ENCODE assay signal across 15 cellular contexts in the genomic region with DNA sequence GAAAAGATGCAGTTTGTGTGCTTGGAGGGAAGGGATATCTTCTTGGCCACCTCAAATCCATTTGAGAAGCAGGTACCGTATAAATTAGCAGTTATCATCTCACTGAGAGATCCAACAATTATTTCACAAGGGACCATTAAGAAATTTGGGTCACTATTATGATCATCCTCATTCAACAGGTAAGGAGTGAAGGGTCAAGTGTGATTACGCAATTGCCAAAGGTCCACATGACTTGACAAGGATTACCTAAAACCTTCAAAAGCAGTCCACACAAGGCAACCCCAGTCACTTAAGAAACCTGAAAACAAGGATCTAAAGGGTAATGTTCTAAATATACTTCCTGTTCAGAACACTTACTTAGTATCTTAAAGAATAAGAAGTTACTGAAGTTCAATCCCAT. TPM values are rescaled to one million over a fixed set of nuclear protein-coding genes. Genes with fewer than 3 reads are reported as not detected.
DNase-seq lines count a peak whose midpoint lies in the region; ATAC-seq, FAIRE-seq and TF ChIP-seq lines count a peak whose summit lies in the region.
"Had no signal": no experiment of that assay in that cellular context is flagged by ENCODE, and none has a peak within 500 bp of the region (broad histone marks: within the 10 kb centered on the region; RNA-seq: fewer than 3 reads in every experiment).

No MANE protein-coding gene starts in this region.

- no peak overlapping the region for H3K27ac ChIP-seq in esophagus muscularis mucosa (replicated peaks in 1 of 4)
- H3K27ac ChIP-seq in small intestine (ENCODE audit: low read depth in 1 of 2, low read length in 1 of 2), result no peak overlapping the region
- H3K27ac ChIP-seq: lower lobe of right lung, testis had no signal

- intact Hi-C loops in esophagus muscularis mucosa (cut with DNase I), result no loop called here

- peak overlapping the region; percentile 11 for H3K4me3 Mint-ChIP-seq in stimulated activated naive CD8-positive, alpha-beta T cell treated with anti-CD3 and anti-CD28 coated beads, Interleukin-15, Interleukin-2, amounts not matched to agents 100 ng/mL and 50 ng/mL, for 24 hours

- no peak for FAIRE-seq in small intestine (lab: Jason Lieb, UNC)
- FAIRE-seq: bronchial epithelial cell had no signal

- no peak for TF ChIP-seq CTCF in esophagus muscularis mucosa (IDR thresholded peaks at IDR 0.05)

- TF ChIP-seq EP300 in esophagus muscularis mucosa (IDR thresholded peaks at IDR 0.05), result no peak

- H3K27me3 ChIP-seq in esophagus muscularis mucosa (no peaks in the 10 kb centered on the region), small intestine (ENCODE audit: control insufficient read depth in 2 of 2, insufficient read depth in 2 of 2, low read length in 2 of 2) (no peaks in the 10 kb centered on the region)
- H3K27me3 ChIP-seq: testis had no signal

- H3K4me1 ChIP-seq in esophagus muscularis mucosa (peaks cover 0 to 69% (median 51%) of the 10 kb centered on the region in 4 donors), small intestine (ENCODE audit: control insufficient read depth in 2 of 2, insufficient read depth in 1 of 2, low read depth in 1 of 2, low read length in 1 of 2) (peaks cover 0 to 12% of the 10 kb centered on the region in 2 donors)
- H3K4me1 ChIP-seq: testis had no signal

- H3K4me1 Mint-ChIP-seq in stimulated activated naive CD8-positive, alpha-beta T cell treated with anti-CD3 and anti-CD28 coated beads, Interleukin-15, Interleukin-2, amounts not matched to agents 100 ng/mL and 50 ng/mL, for 24 hours (ENCODE audit: low read depth), result peaks cover 89% of the 10 kb centered on the region

- no peaks in the 10 kb centered on the region for H3K27me3 Mint-ChIP-seq in stimulated activated naive CD8-positive, alpha-beta T cell treated with anti-CD3 and anti-CD28 coated beads, Interleukin-15, Interleukin-2, amounts not matched to agents 100 ng/mL and 50 ng/mL, for 24 hours

- H3K36me3 ChIP-seq in esophagus muscularis mucosa (no peaks in the 10 kb centered on the region), small intestine (ENCODE audit: control insufficient read depth in 2 of 2, insufficient read depth in 2 of 2, low read length in 2 of 2) (no peaks in the 10 kb centered on the region)
- H3K36me3 ChIP-seq: lower lobe of right lung had no signal

- no peak for ATAC-seq in stimulated activated naive CD8-positive, alpha-beta T cell treated with anti-CD3 and anti-CD28 coated beads, Interleukin-15, Interleukin-2, amounts not matched to agents 100 U/mL and 50 U/mL, for 24 hours
- no peak for ATAC-seq in GM21526 (IDR thresholded peaks at IDR 0.05; ENCODE audit: low FRiP score, unreplicated experiment)
- ATAC-seq: PC-3 had no signal

- WGBS in esophagus muscularis mucosa, result 98% methylated on average over 2 of the region's 2 CpGs
- 88 to 98% (median 95%) methylated on average over 2 of the region's 2 CpGs for WGBS in small intestine, 3 donors

- no peak for TF ChIP-seq POLR2A in esophagus muscularis mucosa (IDR thresholded peaks at IDR 0.05; ENCODE audit: low read depth)

- H3K9me3 ChIP-seq in esophagus muscularis mucosa, result no peaks in the 10 kb centered on the region
- H3K9me3 ChIP-seq in small intestine (ENCODE audit: control insufficient read depth, low read depth), result no peaks in the 10 kb centered on the region
- H3K9me3 ChIP-seq: lower lobe of right lung, testis had no signal

- peaks cover 50% of the 10 kb centered on the region for H3K36me3 Mint-ChIP-seq in stimulated activated naive CD8-positive, alpha-beta T cell treated with anti-CD3 and anti-CD28 coated beads, Interleukin-15, Interleukin-2, amounts not matched to agents 100 ng/mL and 50 ng/mL, for 24 hours (ENCODE audit: low read depth)

- H3K4me3 ChIP-seq in esophagus muscularis mucosa, result no peak overlapping the region
- H3K4me3 ChIP-seq in small intestine (ENCODE audit: low read depth in 1 of 2, low read length in 2 of 2), result no peak overlapping the region
- H3K4me3 ChIP-seq: lower lobe of right lung, testis had no signal

- peak overlapping the region; percentile 93 for H3K27ac Mint-ChIP-seq in stimulated activated naive CD8-positive, alpha-beta T cell treated with anti-CD3 and anti-CD28 coated beads, Interleukin-15, Interleukin-2, amounts not matched to agents 100 ng/mL and 50 ng/mL, for 24 hours

- no peaks in the 10 kb centered on the region for H3K9me3 Mint-ChIP-seq in stimulated activated naive CD8-positive, alpha-beta T cell treated with anti-CD3 and anti-CD28 coated beads, Interleukin-15, Interleukin-2, amounts not matched to agents 100 ng/mL and 50 ng/mL, for 24 hours

- no peak for DNase-seq in stimulated activated naive CD8-positive, alpha-beta T cell treated with anti-CD3 and anti-CD28 coated beads, Interleukin-15, Interleukin-2, amounts not matched to agents 100 U/mL and 50 U/mL, for 24 hours
- DNase-seq in OCI-M1 (lab: John Stamatoyannopoulos, UW) (peak; percentile 42), esophagus muscularis mucosa (ENCODE audit: extremely low spot score) (peak; percentile 34), DMS 273 (lab: John Stamatoyannopoulos, UW; ENCODE audit: unreplicated experiment) (no peak), small intestine (no peak)
- DNase-seq: activated CD4-positive, CD25-positive, alpha-beta regulatory T cell; lower lobe of right lung; NCI-H146; NCI-H2171 treated with DMSO at 0.1 percent for 48 hours; nucleus accumbens; PC-3; testis had no signal

RNA-seq across cellular contexts. Expression of a gene that starts 27.4 kb away (rescaled TPM):
- 10 to 100 TPM; 41.4 to 71.0 (median 57.2) TPM for total RNA-seq in esophagus muscularis mucosa
- polyA plus RNA-seq in small intestine, result 10 to 100 TPM; 16.5 to 26.2 (median 23.2) TPM

Comparison
In these comparisons a context has a peak if more than half of its experiments do, and no peak if none do; other contexts are left out.
1. DNase-seq: peak in OCI-M1 (single experiment) and esophagus muscularis mucosa (single experiment); none in stimulated activated naive CD8-positive, alpha-beta T cell treated with anti-CD3 and anti-CD28 coated beads, Interleukin-15, Interleukin-2, amounts not matched to agents 100 U/mL and 50 U/mL, for 24 hours (single experiment), DMS 273 (single experiment) and small intestine (single experiment).